ENCODE assay signal across 8 cellular contexts in the genomic region with DNA sequence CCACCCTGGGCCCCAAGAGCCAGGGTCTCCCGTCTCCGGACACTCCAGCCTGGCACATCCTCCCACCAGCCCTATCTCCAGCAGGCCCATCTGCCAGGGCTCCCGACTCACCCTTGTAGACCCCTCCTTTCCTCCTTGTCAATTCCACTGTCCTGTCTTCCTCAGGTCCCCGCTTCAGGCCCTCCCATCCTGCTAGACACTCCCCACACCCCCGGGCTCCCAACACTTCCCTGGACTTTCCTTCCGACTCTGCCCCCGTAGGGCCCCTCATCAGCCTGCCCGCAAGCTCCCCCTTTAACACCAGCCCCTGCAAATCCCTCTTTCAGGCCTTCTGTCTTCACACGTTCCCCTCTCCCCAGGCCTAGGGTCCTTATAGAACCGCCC. TPM values are rescaled to one million over a fixed set of nuclear protein-coding genes. Genes with fewer than 3 reads are reported as not detected.
DNase-seq lines count a peak whose midpoint lies in the region; ATAC-seq and TF ChIP-seq lines count a peak whose summit lies in the region.
"Had no signal": no experiment of that assay in that cellular context is flagged by ENCODE, and none has a peak within 500 bp of the region (broad histone marks: within the 10 kb centered on the region; RNA-seq: fewer than 3 reads in every experiment).

No MANE protein-coding gene starts in this region.

- H4K91ac ChIP-seq in IMR-90 (ENCODE audit: insufficient read depth, low read depth, low read length): no peak overlapping the region; the same call in 1 of the 2 replicates

- peak overlapping the region; percentile 79 for H2AFZ ChIP-seq in IMR-90 (replicated peaks; ENCODE audit: low read length, poor library complexity)

- no peak for TF ChIP-seq POLR2A in IMR-90 (IDR thresholded peaks at IDR 0.05; ENCODE audit: low read depth, low read length)

- intact Hi-C loops in IMR-90 (cut with micrococcal nuclease): loop anchor here (10.0 kb wide), 1 partner anchor 92 kb away; a partner anchor contains a TSS

- peak overlapping the region; percentile 31 for H3K23ac ChIP-seq in IMR-90 (ENCODE audit: low read depth, low read length)

- H3K27me3 ChIP-seq in IMR-90 (ENCODE audit: control insufficient read depth, insufficient read depth, low read length): no peaks in the 10 kb centered on the region

- no peak overlapping the region for H3K18ac ChIP-seq in IMR-90 (ENCODE audit: low read depth, low read length)

- H3K4me2 ChIP-seq in IMR-90 (ENCODE audit: low read depth, low read length): peak overlapping the region; percentile 92

- no TSS peak for BruUV-seq in IMR-90 (replicated peaks; lab: Mats Ljungman, UMichigan)

- H2BK5ac ChIP-seq in IMR-90 (ENCODE audit: low read depth, low read length, poor library complexity, severe bottlenecking): no peak overlapping the region

- peaks cover 0 to 27% of the 10 kb centered on the region in 2 experiments; a peak in 2 of 4 replicates for H3K79me1 ChIP-seq in IMR-90 (ENCODE audit: low read depth in 1 of 2, low read length in 2 of 2)

- CTCF ChIA-PET in IMR-90 (lab: Yijun Ruan, JAX): interaction anchor here (0.5 kb wide), 1 partner anchor 70 kb away, joined by 3 read pairs; no protein-coding TSS in a partner anchor

- TF ChIP-seq CTCF in IMR-90 (conservative IDR thresholded peaks at IDR 0.05; ENCODE audit: low read depth, low read length): no peak
- TF ChIP-seq CTCF in cardiac fibroblast (IDR thresholded peaks at IDR 0.05; ENCODE audit: low read depth, low read length): no peak
- TF ChIP-seq CTCF in retinal pigment epithelial cell (conservative IDR thresholded peaks at IDR 0.05; ENCODE audit: low read depth, low read length): no peak

- no peaks in the 10 kb centered on the region for H4K20me1 ChIP-seq in IMR-90 (ENCODE audit: insufficient read depth, low read length)

- 0 out of 2 replicates have a peak, but pooled peaks cover 5% of the 10 kb centered on the region for H3K9me1 ChIP-seq in IMR-90 (ENCODE audit: insufficient read depth, low read length)

- DNase-seq in IMR-90: no peak
- DNase-seq in cardiac fibroblast (ENCODE audit: low read depth in 2 of 2): no peak
- DNase-seq in retinal pigment epithelial cell (ENCODE audit: low read depth): no peak
- DNase-seq in HK-2 (ENCODE audit: unreplicated experiment): no peak
- DNase-seq in caudate nucleus (lab: John Stamatoyannopoulos, UW): no peak
- DNase-seq: effector memory CD4-positive, alpha-beta T cell; NCI-H446 treated with DMSO at 0.1 percent for 48 hours had no signal

- H3K4me1 ChIP-seq in IMR-90 (ENCODE audit: control insufficient read depth, insufficient read depth, low read length): no peaks in the 10 kb centered on the region

- peak; percentile 11 for ATAC-seq in IMR-90 (ENCODE audit: low read depth)
- ATAC-seq in HG03139 (IDR thresholded peaks at IDR 0.05; ENCODE audit: unreplicated experiment): no peak

- H3K4ac ChIP-seq in IMR-90 (ENCODE audit: low read depth, low read length): 0 out of 2 replicates have a peak overlapping the region, but pooled peaks have one; percentile 35

- H3K36me3 ChIP-seq in IMR-90 (ENCODE audit: control insufficient read depth, insufficient read depth, low read length): peaks cover 16% of the 10 kb centered on the region

- no peak for TF ChIP-seq RAD21 in IMR-90 (IDR thresholded peaks at IDR 0.05; ENCODE audit: low read length)

- in situ Hi-C loops in IMR-90 (cut with MboI; ENCODE audit: low sequenced_read_pairs): loop anchor here (25.0 kb wide), 1 partner anchor 110 kb away; a partner anchor contains a TSS

- no peaks in the 10 kb centered on the region for H3K9me3 ChIP-seq in IMR-90 (ENCODE audit: control insufficient read depth, insufficient read depth, low read length)

- H3K27ac ChIP-seq in IMR-90 (ENCODE audit: insufficient read depth, low read length) (peak overlapping the region; percentile 21), caudate nucleus (ENCODE audit: low read depth, low read length) (no peak overlapping the region)

- no peak overlapping the region for H2BK15ac ChIP-seq in IMR-90 (ENCODE audit: low read depth, low read length)

- no peak overlapping the region for H4K5ac ChIP-seq in IMR-90 (ENCODE audit: low read depth, low read length)

- H2BK120ac ChIP-seq in IMR-90 (ENCODE audit: low read depth, low read length): no peak overlapping the region

- WGBS in IMR-90 (ENCODE audit: extremely low coverage in 2 of 2, insufficient read length in 1 of 2), 2 experiments: 26% methylated on average over 6 of the region's 10 CpGs; no CpG with 5 or more reads in 1 of the 2 experiments

- POLR2A ChIA-PET in IMR-90 (lab: Charles Lee; ENCODE audit: unreplicated experiment): no interaction called here

- no peak overlapping the region for H2AK5ac ChIP-seq in IMR-90 (ENCODE audit: low read depth, low read length)

- peak overlapping the region; percentile 73 for H3K9ac ChIP-seq in IMR-90 (ENCODE audit: low read depth, low read length)

- peak overlapping the region; percentile 98 for H2AK9ac ChIP-seq in IMR-90 (replicated peaks; ENCODE audit: low read depth, low read length, poor library complexity)

- dilution Hi-C loops in IMR-90 (cut with HindIII; ENCODE audit: low sequenced_read_pairs, unreplicated experiment): no loop called here

- peak overlapping the region; percentile 82; the same call in 1 of the 2 replicates for H3K14ac ChIP-seq in IMR-90 (replicated peaks; ENCODE audit: low read depth, low read length)

- H3K56ac ChIP-seq in IMR-90 (ENCODE audit: extremely low read depth, insufficient read depth, low read length): no peak overlapping the region

- H3K4me3 ChIP-seq in IMR-90 (ENCODE audit: insufficient read depth, low read depth, low read length) (peak overlapping the region; percentile 85), cardiac fibroblast (replicated peaks in 1 of 2; ENCODE audit: low read depth in 2 of 2, low read length in 2 of 2) (peak overlapping the region; percentile 73), retinal pigment epithelial cell (ENCODE audit: low read length) (peak overlapping the region; percentile 71)

- H2BK20ac ChIP-seq in IMR-90 (ENCODE audit: low read depth, low read length): no peak overlapping the region

- H4K8ac ChIP-seq in IMR-90 (ENCODE audit: low read depth in 2 of 2, low read length in 2 of 2): peak overlapping the region in 1 of 2 experiments; percentile 74; a peak in 1 of 4 replicates

TF ChIP-seq in IMR-90, 13 proteins besides CTCF, POLR2A, EP300 and RAD21:
- no peak for TF ChIP-seq RFX5 (IDR thresholded peaks at IDR 0.05; ENCODE audit: low read depth, low read length)
- no peak for TF ChIP-seq MXI1 (IDR thresholded peaks at IDR 0.05; ENCODE audit: borderline replicate concordance, low read depth, low read length)
- TF ChIP-seq, protein P1, sequence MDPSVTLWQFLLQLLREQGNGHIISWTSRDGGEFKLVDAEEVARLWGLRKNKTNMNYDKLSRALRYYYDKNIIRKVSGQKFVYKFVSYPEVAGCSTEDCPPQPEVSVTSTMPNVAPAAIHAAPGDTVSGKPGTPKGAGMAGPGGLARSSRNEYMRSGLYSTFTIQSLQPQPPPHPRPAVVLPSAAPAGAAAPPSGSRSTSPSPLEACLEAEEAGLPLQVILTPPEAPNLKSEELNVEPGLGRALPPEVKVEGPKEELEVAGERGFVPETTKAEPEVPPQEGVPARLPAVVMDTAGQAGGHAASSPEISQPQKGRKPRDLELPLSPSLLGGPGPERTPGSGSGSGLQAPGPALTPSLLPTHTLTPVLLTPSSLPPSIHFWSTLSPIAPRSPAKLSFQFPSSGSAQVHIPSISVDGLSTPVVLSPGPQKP (IDR thresholded peaks at IDR 0.05; ENCODE audit: borderline replicate concordance, low read depth, low read length): no peak
- no peak for TF ChIP-seq RCOR1 (IDR thresholded peaks at IDR 0.05; ENCODE audit: insufficient replicate concordance, low read length)
- TF ChIP-seq, protein P2, sequence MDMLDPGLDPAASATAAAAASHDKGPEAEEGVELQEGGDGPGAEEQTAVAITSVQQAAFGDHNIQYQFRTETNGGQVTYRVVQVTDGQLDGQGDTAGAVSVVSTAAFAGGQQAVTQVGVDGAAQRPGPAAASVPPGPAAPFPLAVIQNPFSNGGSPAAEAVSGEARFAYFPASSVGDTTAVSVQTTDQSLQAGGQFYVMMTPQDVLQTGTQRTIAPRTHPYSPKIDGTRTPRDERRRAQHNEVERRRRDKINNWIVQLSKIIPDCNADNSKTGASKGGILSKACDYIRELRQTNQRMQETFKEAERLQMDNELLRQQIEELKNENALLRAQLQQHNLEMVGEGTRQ (IDR thresholded peaks at IDR 0.05; ENCODE audit: low read depth, low read length): no peak
- TF ChIP-seq CEBPB (IDR thresholded peaks at IDR 0.05; ENCODE audit: low read depth, low read length): no peak
- no peak for TF ChIP-seq SMC3 (IDR thresholded peaks at IDR 0.05; ENCODE audit: low read depth, low read length)
- TF ChIP-seq NFE2L2 (IDR thresholded peaks at IDR 0.05; ENCODE audit: low read depth, low read length): no peak
- TF ChIP-seq FOS (IDR thresholded peaks at IDR 0.05; ENCODE audit: low read depth, low read length): no peak
- TF ChIP-seq CHD1 (IDR thresholded peaks at IDR 0.05; ENCODE audit: low read depth, low read length): no peak
- TF ChIP-seq MAZ (IDR thresholded peaks at IDR 0.05; ENCODE audit: borderline replicate concordance, low read depth, low read length): no peak

RNA-seq across cellular contexts. Expression of a gene that starts 1.1 kb away (rescaled TPM):
- 3.8 and 5.0 TPM in 2 replicates for total RNA-seq in IMR-90 (2012; rRNA removed)
- 65.5 and 71.1 TPM in 2 replicates for polyA plus RNA-seq in IMR-90 (2012; rRNA removed)
- polyA plus RNA-seq in IMR-90 (2012; cell fraction: cytosol; rRNA removed): 78.8 and 141 TPM in 2 replicates
- polyA plus RNA-seq in IMR-90 (2012; cell fraction: nucleus; rRNA removed; ENCODE audit: low replicate concordance): 28.6 and 59.4 TPM in 2 replicates

RNA-seq across cellular contexts. Expression of a gene that starts 7.0 kb away (rescaled TPM):
- total RNA-seq in IMR-90 (2012; rRNA removed): 25.3 and 40.7 TPM in 2 replicates
- 67.4 and 71.5 TPM in 2 replicates for polyA plus RNA-seq in IMR-90 (2012; rRNA removed)
- 67.3 and 74.2 TPM in 2 replicates for polyA plus RNA-seq in IMR-90 (2012; cell fraction: cytosol; rRNA removed)
- polyA plus RNA-seq in IMR-90 (2012; cell fraction: nucleus; rRNA removed; ENCODE audit: low replicate concordance): 333 and 355 TPM in 2 replicates

RNA-seq across cellular contexts. Expression of a gene that starts 13.9 kb away (rescaled TPM):
- total RNA-seq in IMR-90 (2012; rRNA removed): under 0.01 and 0.18 TPM in 2 replicates
- polyA plus RNA-seq in IMR-90 (2012; rRNA removed): 2.0 and 2.2 TPM in 2 replicates
- polyA plus RNA-seq in IMR-90 (2012; cell fraction: cytosol; rRNA removed): 1.4 and 1.8 TPM in 2 replicates
- polyA plus RNA-seq in IMR-90 (2012; cell fraction: nucleus; rRNA removed; ENCODE audit: low replicate concordance): 8.4 and 10.5 TPM in 2 replicates

RNA-seq across cellular contexts. Expression of a gene that starts 29.5 kb away (rescaled TPM):
- 23.9 and 24.4 TPM in 2 replicates for total RNA-seq in IMR-90 (2012; rRNA removed)
- polyA plus RNA-seq in IMR-90 (2012; rRNA removed): 40.5 and 43.6 TPM in 2 replicates
- polyA plus RNA-seq in IMR-90 (2012; cell fraction: cytosol; rRNA removed): 33.3 and 43.9 TPM in 2 replicates
- 41.0 and 57.8 TPM in 2 replicates for polyA plus RNA-seq in IMR-90 (2012; cell fraction: nucleus; rRNA removed; ENCODE audit: low replicate concordance)

RNA-seq across cellular contexts. Expression of a gene that starts 50.8 kb away (rescaled TPM):
- total RNA-seq in IMR-90 (2012; rRNA removed): 17.5 and 19.7 TPM in 2 replicates
- 23.7 and 25.7 TPM in 2 replicates for polyA plus RNA-seq in IMR-90 (2012; rRNA removed)
- polyA plus RNA-seq in IMR-90 (2012; cell fraction: cytosol; rRNA removed): 21.9 and 22.0 TPM in 2 replicates
- 10.7 and 12.6 TPM in 2 replicates for polyA plus RNA-seq in IMR-90 (2012; cell fraction: nucleus; rRNA removed; ENCODE audit: low replicate concordance)
